ENCODE assay signal across 1 cellular context in the genomic region with DNA sequence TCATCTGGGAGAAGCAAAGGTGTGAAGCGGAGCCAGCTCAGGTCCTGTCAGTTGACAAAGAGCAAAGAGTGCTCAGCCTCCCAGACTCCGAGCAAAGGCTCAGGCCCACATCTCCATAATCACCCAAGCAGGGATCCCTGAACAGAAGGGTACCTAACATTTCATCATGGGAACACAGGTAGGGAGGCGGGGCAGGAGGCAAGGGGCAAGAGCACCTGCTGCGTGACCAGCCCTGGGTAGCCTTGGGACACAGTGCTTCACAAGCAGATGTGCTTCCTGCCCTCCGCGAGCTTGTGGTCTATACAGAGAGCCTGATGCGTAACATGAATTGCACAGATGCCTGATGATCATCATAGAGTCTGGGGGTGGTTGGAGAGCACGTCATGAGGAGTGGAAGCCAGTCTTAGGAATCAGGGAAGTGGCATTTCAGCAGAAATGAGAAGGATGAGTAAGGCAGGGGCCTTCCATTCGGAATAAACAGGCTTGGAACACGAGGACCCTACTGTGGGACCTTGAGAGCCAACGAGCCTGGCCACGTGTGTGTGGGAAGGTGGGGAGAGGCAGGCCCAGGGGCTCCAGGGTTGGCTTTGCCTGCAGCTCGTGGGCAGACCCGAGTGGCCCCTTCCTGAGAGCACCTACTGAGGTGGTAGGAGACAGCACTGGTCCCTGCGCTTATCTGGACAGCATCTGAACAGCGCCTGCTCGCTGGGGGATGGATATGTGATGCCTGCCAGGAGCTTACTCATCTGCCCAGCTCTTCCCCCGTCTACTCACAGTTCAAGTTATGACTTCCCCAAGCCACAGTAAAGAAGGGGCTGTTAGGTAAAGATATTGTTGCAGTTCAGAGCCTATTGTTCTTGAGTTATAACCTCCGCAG.
TF ChIP-seq lines count a peak whose summit lies in the region.

No MANE protein-coding gene starts in this region.

TF ChIP-seq in WTC11, 78 proteins besides CTCF, POLR2A, EP300 and RAD21 (continued from another document):
- no peak for TF ChIP-seq SMAD3 (CRISPR knock-in tag; IDR thresholded peaks at IDR 0.05; ENCODE audit: borderline replicate concordance)
- no peak for TF ChIP-seq TCF7 (CRISPR knock-in tag; IDR thresholded peaks at IDR 0.05; ENCODE audit: low read depth)
- TF ChIP-seq, protein P1, sequence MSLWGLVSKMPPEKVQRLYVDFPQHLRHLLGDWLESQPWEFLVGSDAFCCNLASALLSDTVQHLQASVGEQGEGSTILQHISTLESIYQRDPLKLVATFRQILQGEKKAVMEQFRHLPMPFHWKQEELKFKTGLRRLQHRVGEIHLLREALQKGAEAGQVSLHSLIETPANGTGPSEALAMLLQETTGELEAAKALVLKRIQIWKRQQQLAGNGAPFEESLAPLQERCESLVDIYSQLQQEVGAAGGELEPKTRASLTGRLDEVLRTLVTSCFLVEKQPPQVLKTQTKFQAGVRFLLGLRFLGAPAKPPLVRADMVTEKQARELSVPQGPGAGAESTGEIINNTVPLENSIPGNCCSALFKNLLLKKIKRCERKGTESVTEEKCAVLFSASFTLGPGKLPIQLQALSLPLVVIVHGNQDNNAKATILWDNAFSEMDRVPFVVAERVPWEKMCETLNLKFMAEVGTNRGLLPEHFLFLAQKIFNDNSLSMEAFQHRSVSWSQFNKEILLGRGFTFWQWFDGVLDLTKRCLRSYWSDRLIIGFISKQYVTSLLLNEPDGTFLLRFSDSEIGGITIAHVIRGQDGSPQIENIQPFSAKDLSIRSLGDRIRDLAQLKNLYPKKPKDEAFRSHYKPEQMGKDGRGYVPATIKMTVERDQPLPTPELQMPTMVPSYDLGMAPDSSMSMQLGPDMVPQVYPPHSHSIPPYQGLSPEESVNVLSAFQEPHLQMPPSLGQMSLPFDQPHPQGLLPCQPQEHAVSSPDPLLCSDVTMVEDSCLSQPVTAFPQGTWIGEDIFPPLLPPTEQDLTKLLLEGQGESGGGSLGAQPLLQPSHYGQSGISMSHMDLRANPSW (CRISPR knock-in tag; conservative IDR thresholded peaks at IDR 0.05; ENCODE audit: low read depth) = no peak
- no peak for TF ChIP-seq GRHL2 (CRISPR knock-in tag; IDR thresholded peaks at IDR 0.05; ENCODE audit: insufficient replicate concordance, severe bottlenecking)
- no peak for TF ChIP-seq FOXK1 (CRISPR knock-in tag; IDR thresholded peaks at IDR 0.05)
- no peak for TF ChIP-seq NFE2L1 (CRISPR knock-in tag; IDR thresholded peaks at IDR 0.05)
- TF ChIP-seq, protein P2, sequence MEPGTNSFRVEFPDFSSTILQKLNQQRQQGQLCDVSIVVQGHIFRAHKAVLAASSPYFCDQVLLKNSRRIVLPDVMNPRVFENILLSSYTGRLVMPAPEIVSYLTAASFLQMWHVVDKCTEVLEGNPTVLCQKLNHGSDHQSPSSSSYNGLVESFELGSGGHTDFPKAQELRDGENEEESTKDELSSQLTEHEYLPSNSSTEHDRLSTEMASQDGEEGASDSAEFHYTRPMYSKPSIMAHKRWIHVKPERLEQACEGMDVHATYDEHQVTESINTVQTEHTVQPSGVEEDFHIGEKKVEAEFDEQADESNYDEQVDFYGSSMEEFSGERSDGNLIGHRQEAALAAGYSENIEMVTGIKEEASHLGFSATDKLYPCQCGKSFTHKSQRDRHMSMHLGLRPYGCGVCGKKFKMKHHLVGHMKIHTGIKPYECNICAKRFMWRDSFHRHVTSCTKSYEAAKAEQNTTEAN (CRISPR knock-in tag; IDR thresholded peaks at IDR 0.05) = no peak
- TF ChIP-seq FOXP1 (CRISPR knock-in tag; IDR thresholded peaks at IDR 0.05; ENCODE audit: borderline replicate concordance) = no peak
- TF ChIP-seq NR2C2 (CRISPR knock-in tag; IDR thresholded peaks at IDR 0.05) = no peak
- no peak for TF ChIP-seq CREB1 (CRISPR knock-in tag; IDR thresholded peaks at IDR 0.05)
- no peak for TF ChIP-seq MYBL2 (CRISPR knock-in tag; IDR thresholded peaks at IDR 0.05)
- TF ChIP-seq JAZF1 (CRISPR knock-in tag; IDR thresholded peaks at IDR 0.05) = no peak
- TF ChIP-seq OVOL2 (CRISPR knock-in tag; IDR thresholded peaks at IDR 0.05; ENCODE audit: borderline replicate concordance) = no peak
